Comparison of ENCODE assay signal across 22 cellular contexts in the genomic region with DNA sequence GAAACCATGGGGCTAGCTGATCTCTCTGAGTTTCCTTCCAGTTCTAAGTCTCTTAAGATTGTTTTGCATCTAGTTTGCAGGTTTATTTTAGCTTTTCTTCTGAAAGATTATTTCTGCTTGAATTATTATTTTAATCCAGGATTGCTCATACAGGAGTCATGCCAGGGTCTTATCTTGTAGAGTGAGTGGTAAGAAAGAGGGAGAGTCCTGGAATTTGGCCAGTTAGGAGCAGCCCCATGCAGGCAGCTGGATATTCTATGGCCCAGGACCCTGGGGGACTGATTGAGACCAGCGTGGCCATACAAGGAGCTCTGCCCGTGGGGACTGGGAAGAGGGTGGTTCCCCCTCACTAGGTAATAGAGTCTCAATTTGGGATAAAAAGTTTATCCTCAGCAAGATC.
A peak's percentile ranks its signal among the peaks of the same experiment; 100 is the strongest.
DNase-seq lines count a peak whose midpoint lies in the region; ATAC-seq and TF ChIP-seq lines count a peak whose summit lies in the region.
"Had no signal": no experiment of that assay in that cellular context is flagged by ENCODE, and none has a peak within 500 bp of the region (broad histone marks: within the 10 kb centered on the region; RNA-seq: fewer than 3 reads in every experiment).

No MANE protein-coding gene starts in this region.

- no peaks in the 10 kb centered on the region for H3K36me3 Mint-ChIP-seq in activated T-helper 2 cell treated with anti-CD3 and anti-CD28 coated beads, Interferon-gamma antibody, Interleukin-2, Interleukin-4, amounts not matched to agents 10 μg/mL and 5 μg/mL and 100 μg/mL, durations not matched to agents 14 hours and 24 hours and 36 hours (ENCODE audit: low read depth)
- H3K36me3 Mint-ChIP-seq: CD4-positive, alpha-beta memory T cell had no signal

- no peak overlapping the region for H3K18ac ChIP-seq in trophoblast cell (ENCODE audit: low read length)

- H3K27ac Mint-ChIP-seq in activated T-helper 2 cell treated with anti-CD3 and anti-CD28 coated beads, Interferon-gamma antibody, Interleukin-2, Interleukin-4, amounts not matched to agents 10 μg/mL and 5 μg/mL and 100 μg/mL, durations not matched to agents 14 hours and 24 hours and 36 hours, result no peak overlapping the region
- H3K27ac Mint-ChIP-seq: CD4-positive, alpha-beta memory T cell; HFFc6 had no signal

- H3K79me1 ChIP-seq in trophoblast cell (ENCODE audit: low read length), result no peaks in the 10 kb centered on the region

- H3K79me2 ChIP-seq in trophoblast cell (ENCODE audit: control insufficient read depth, insufficient read depth, low read length, poor library complexity), result no peaks in the 10 kb centered on the region

- H3K4me3 Mint-ChIP-seq in activated T-helper 2 cell treated with anti-CD3 and anti-CD28 coated beads, Interferon-gamma antibody, Interleukin-2, Interleukin-4, amounts not matched to agents 10 μg/mL and 5 μg/mL and 100 μg/mL, durations not matched to agents 14 hours and 24 hours and 36 hours (ENCODE audit: low read depth), result no peak overlapping the region
- H3K4me3 Mint-ChIP-seq: CD4-positive, alpha-beta memory T cell; HFFc6 had no signal

- no peak overlapping the region for H4K8ac ChIP-seq in trophoblast cell (ENCODE audit: low read depth, low read length)

- ATAC-seq in SK-N-SH treated with all-trans-retinoic acid at 6 μM for 48 hours, result no peak

- H3K27me3 Mint-ChIP-seq in activated T-helper 2 cell treated with anti-CD3 and anti-CD28 coated beads, Interferon-gamma antibody, Interleukin-2, Interleukin-4, amounts not matched to agents 10 μg/mL and 5 μg/mL and 100 μg/mL, durations not matched to agents 14 hours and 24 hours and 36 hours (ENCODE audit: low read depth), result no peaks in the 10 kb centered on the region

- in situ Hi-C loops in brain microvascular endothelial cell (cut with HindIII; ENCODE audit: low pct_ligation_motif_present, low sequenced_read_pairs), result no loop called here

- H4K12ac ChIP-seq in trophoblast cell (ENCODE audit: low read depth, low read length), result no peak overlapping the region

- no peak overlapping the region for H3K4me2 ChIP-seq in trophoblast cell (ENCODE audit: low read length)
- H3K4me2 ChIP-seq: PC-9 had no signal

- no peaks in the 10 kb centered on the region for H3K27me3 ChIP-seq in brain microvascular endothelial cell (replicated peaks)
- no peaks in the 10 kb centered on the region for H3K27me3 ChIP-seq in trophoblast cell (ENCODE audit: insufficient read depth, low read length)
- H3K27me3 ChIP-seq: SJSA1 had no signal

- no peaks in the 10 kb centered on the region for H3K9me3 Mint-ChIP-seq in activated T-helper 2 cell treated with anti-CD3 and anti-CD28 coated beads, Interferon-gamma antibody, Interleukin-2, Interleukin-4, amounts not matched to agents 10 μg/mL and 5 μg/mL and 100 μg/mL, durations not matched to agents 14 hours and 24 hours and 36 hours
- H3K9me3 Mint-ChIP-seq: CD4-positive, alpha-beta memory T cell; HFFc6 had no signal

- no peak overlapping the region for H4K91ac ChIP-seq in trophoblast cell (ENCODE audit: low read depth, low read length)

- H3K14ac ChIP-seq in trophoblast cell (ENCODE audit: low read length), result no peak overlapping the region

- H3K9me3 ChIP-seq in trophoblast cell (ENCODE audit: insufficient read depth, low read depth, low read length), result no peaks in the 10 kb centered on the region
- H3K9me3 ChIP-seq: HAP-1, SJSA1 had no signal

- no peaks in the 10 kb centered on the region for H3K36me3 ChIP-seq in brain microvascular endothelial cell (replicated peaks)
- H3K36me3 ChIP-seq in trophoblast cell (ENCODE audit: control insufficient read depth in 1 of 2, insufficient read depth in 2 of 2, low read length in 2 of 2), result no peaks in the 10 kb centered on the region
- H3K36me3 ChIP-seq: HAP-1, SJSA1 had no signal

- H3K27ac ChIP-seq in brain microvascular endothelial cell, result no peak overlapping the region
- H3K27ac ChIP-seq in trophoblast cell (ENCODE audit: low read depth, low read length), result no peak overlapping the region
- H3K27ac ChIP-seq: PC-9, SJSA1 had no signal

- peak; percentile 72 for DNase-seq in NCI-H226
- DNase-seq in brain microvascular endothelial cell, result peak; percentile 51
- no peak for DNase-seq in trophoblast cell
- DNase-seq in activated T-helper 2 cell treated with anti-CD3 and anti-CD28 coated beads, Interferon-gamma antibody, Interleukin-2, Interleukin-4, amounts not matched to agents 10 μg/mL and 5 μg/mL and 100 μg/mL, durations not matched to agents 14 hours and 24 hours and 36 hours (ENCODE audit: low spot score), result no peak
- no peak for DNase-seq in MV-4-11 (lab: John Stamatoyannopoulos, UW)
- DNase-seq in NCI-H2107 treated with DMSO at 0.1 percent for 48 hours (lab: John Stamatoyannopoulos, UW; ENCODE audit: unreplicated experiment), result no peak
- DNase-seq: C1 segment of cervical spinal cord; CD4-positive, alpha-beta memory T cell; COR-L47; DMS53; GOT3; HFFc6; KBM-7; NCI-H1092; NCI-H1436; NCI-H187; NCI-H526 treated with DMSO at 0.1 percent for 48 hours; PC-9; Right ventricle myocardium superior had no signal

- no peak overlapping the region for H3K23ac ChIP-seq in trophoblast cell (ENCODE audit: low read length)

- H3K4me1 ChIP-seq in trophoblast cell (ENCODE audit: control insufficient read depth in 1 of 2, insufficient read depth in 2 of 2, low read length in 2 of 2), result no peaks in the 10 kb centered on the region
- H3K4me1 ChIP-seq: HAP-1, SJSA1 had no signal

- H3K9ac ChIP-seq in trophoblast cell (ENCODE audit: low read length), result no peak overlapping the region

- no peak overlapping the region for H2BK120ac ChIP-seq in trophoblast cell (ENCODE audit: insufficient read depth, low read length, poor library complexity)

- H2AFZ ChIP-seq in trophoblast cell (ENCODE audit: insufficient read depth, low read length, poor library complexity), result no peak overlapping the region

- WGBS in trophoblast cell (ENCODE audit: extremely low coverage, insufficient coverage, insufficient read length), result no CpG with 5 or more reads among the region's 2 CpGs

- no peak for TF ChIP-seq CTCF in brain microvascular endothelial cell (IDR thresholded peaks at IDR 0.05; ENCODE audit: low read depth, low read length, missing control alignments)

- intact Hi-C loops in activated T-helper 2 cell treated with anti-CD3 and anti-CD28 coated beads, Interferon-gamma antibody, Interleukin-2, Interleukin-4, amounts not matched to agents 10 μg/mL and 5 μg/mL and 100 μg/mL, durations not matched to agents 14 hours and 24 hours and 36 hours (cut with micrococcal nuclease), result no loop called here

- peak overlapping the region; percentile 2 for H2BK5ac ChIP-seq in trophoblast cell (ENCODE audit: low read depth, low read length, poor library complexity)

- H3K4me1 Mint-ChIP-seq in activated T-helper 2 cell treated with anti-CD3 and anti-CD28 coated beads, Interferon-gamma antibody, Interleukin-2, Interleukin-4, amounts not matched to agents 10 μg/mL and 5 μg/mL and 100 μg/mL, durations not matched to agents 14 hours and 24 hours and 36 hours (ENCODE audit: low read depth), result no peaks in the 10 kb centered on the region
- H3K4me1 Mint-ChIP-seq: CD4-positive, alpha-beta memory T cell had no signal

- H3K4ac ChIP-seq in trophoblast cell (ENCODE audit: low read depth, low read length), result no peak overlapping the region

- H3K4me3 ChIP-seq in brain microvascular endothelial cell (ENCODE audit: low read depth, low read length), result no peak overlapping the region
- no peak overlapping the region for H3K4me3 ChIP-seq in trophoblast cell (ENCODE audit: low read depth, low read length)
- H3K4me3 ChIP-seq: HAP-1, PC-9, SJSA1 had no signal

- no peak overlapping the region for H2AK5ac ChIP-seq in trophoblast cell (ENCODE audit: low read length)

- H2BK12ac ChIP-seq in trophoblast cell (ENCODE audit: low read length), result peak overlapping the region; percentile 5

TF ChIP-seq in SK-N-SH treated with all-trans-retinoic acid at 6 μM for 48 hours, 23 proteins besides CTCF, POLR2A, EP300 and RAD21 (continues in another document):
- TF ChIP-seq, protein P1, sequence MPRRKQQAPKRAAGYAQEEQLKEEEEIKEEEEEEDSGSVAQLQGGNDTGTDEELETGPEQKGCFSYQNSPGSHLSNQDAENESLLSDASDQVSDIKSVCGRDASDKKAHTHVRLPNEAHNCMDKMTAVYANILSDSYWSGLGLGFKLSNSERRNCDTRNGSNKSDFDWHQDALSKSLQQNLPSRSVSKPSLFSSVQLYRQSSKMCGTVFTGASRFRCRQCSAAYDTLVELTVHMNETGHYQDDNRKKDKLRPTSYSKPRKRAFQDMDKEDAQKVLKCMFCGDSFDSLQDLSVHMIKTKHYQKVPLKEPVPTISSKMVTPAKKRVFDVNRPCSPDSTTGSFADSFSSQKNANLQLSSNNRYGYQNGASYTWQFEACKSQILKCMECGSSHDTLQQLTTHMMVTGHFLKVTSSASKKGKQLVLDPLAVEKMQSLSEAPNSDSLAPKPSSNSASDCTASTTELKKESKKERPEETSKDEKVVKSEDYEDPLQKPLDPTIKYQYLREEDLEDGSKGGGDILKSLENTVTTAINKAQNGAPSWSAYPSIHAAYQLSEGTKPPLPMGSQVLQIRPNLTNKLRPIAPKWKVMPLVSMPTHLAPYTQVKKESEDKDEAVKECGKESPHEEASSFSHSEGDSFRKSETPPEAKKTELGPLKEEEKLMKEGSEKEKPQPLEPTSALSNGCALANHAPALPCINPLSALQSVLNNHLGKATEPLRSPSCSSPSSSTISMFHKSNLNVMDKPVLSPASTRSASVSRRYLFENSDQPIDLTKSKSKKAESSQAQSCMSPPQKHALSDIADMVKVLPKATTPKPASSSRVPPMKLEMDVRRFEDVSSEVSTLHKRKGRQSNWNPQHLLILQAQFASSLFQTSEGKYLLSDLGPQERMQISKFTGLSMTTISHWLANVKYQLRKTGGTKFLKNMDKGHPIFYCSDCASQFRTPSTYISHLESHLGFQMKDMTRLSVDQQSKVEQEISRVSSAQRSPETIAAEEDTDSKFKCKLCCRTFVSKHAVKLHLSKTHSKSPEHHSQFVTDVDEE (CRISPR knock-in tag; IDR thresholded peaks at IDR 0.05), result no peak
- TF ChIP-seq TCF4 (CRISPR knock-in tag; IDR thresholded peaks at IDR 0.05; ENCODE audit: borderline replicate concordance) (no peak), ARNTL (CRISPR knock-in tag; IDR thresholded peaks at IDR 0.05; ENCODE audit: borderline replicate concordance, low read depth) (no peak)

Comparison
In these comparisons a context has a peak if more than half of its experiments do, and no peak if none do; other contexts are left out.
1. DNase-seq: peak in NCI-H226 (single experiment) and brain microvascular endothelial cell (single experiment); none in trophoblast cell (0 of 2), activated T-helper 2 cell treated with anti-CD3 and anti-CD28 coated beads, Interferon-gamma antibody, Interleukin-2, Interleukin-4, amounts not matched to agents 10 μg/mL and 5 μg/mL and 100 μg/mL, durations not matched to agents 14 hours and 24 hours and 36 hours (single experiment), MV-4-11 (single experiment) and NCI-H2107 treated with DMSO at 0.1 percent for 48 hours (single experiment).